ENCODE assay signal across 1 cellular context in the genomic region with DNA sequence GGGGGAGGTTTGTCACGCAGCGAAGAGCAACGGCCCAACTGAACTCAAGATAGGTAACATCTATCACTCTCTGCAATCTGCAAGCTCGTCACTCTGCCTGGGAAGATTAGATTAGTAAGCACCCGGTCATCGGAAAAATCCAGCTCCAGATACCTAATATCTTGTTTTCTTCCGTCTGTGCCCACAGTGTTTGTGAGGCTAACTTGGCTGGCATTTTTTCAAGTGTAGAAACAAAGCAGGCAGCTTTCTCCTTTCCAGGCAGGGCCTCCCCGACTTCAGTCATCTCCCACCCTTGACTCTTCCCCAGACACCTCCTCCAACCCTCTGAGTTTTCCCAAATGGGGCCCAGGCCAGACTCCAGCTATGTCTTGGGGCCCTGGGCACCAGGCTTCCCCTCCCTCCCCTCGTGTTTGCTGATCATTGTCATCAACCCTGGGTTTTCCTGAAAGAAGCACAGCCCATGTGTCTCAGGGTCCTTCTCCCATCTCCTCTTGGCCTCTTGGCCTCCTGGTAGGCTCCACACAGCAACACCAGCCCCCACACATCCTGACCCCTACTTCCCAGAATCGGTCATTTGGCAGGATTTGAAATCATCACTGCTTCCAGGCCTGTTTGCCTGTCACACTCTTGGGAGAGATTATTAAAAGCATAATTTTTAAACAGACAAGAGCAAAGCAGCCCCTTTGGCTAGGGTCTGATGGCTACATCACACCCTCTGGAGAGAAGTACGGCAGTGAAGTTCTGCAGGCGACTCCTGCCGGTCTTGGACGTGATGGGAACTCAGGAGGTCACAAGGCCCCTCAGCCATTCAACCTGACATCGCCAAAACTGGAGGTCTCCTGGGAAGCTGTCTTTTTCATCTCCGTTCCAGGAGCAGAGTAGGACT.
TF ChIP-seq lines count a peak whose summit lies in the region.

No MANE protein-coding gene starts in this region.

TF ChIP-seq in K562, 482 proteins besides CTCF, POLR2A, EP300 and RAD21 (continued from another document):
- TF ChIP-seq, protein P1, sequence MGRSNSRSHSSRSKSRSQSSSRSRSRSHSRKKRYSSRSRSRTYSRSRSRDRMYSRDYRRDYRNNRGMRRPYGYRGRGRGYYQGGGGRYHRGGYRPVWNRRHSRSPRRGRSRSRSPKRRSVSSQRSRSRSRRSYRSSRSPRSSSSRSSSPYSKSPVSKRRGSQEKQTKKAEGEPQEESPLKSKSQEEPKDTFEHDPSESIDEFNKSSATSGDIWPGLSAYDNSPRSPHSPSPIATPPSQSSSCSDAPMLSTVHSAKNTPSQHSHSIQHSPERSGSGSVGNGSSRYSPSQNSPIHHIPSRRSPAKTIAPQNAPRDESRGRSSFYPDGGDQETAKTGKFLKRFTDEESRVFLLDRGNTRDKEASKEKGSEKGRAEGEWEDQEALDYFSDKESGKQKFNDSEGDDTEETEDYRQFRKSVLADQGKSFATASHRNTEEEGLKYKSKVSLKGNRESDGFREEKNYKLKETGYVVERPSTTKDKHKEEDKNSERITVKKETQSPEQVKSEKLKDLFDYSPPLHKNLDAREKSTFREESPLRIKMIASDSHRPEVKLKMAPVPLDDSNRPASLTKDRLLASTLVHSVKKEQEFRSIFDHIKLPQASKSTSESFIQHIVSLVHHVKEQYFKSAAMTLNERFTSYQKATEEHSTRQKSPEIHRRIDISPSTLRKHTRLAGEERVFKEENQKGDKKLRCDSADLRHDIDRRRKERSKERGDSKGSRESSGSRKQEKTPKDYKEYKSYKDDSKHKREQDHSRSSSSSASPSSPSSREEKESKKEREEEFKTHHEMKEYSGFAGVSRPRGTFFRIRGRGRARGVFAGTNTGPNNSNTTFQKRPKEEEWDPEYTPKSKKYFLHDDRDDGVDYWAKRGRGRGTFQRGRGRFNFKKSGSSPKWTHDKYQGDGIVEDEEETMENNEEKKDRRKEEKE (IDR thresholded peaks at IDR 0.05; ENCODE audit: borderline replicate concordance in 1 of 2, control insufficient read depth in 1 of 2, low read depth in 2 of 2, low read length in 1 of 2) = no peak
- no peak for TF ChIP-seq TCF7L2 (IDR thresholded peaks at IDR 0.05; ENCODE audit: low read depth, low read length)
- TF ChIP-seq JUN (IDR thresholded peaks at IDR 0.05; ENCODE audit: borderline replicate concordance, low read depth, low read length) = 0 out of 2 replicates have a peak, but pooled peaks have one; percentile 6
- TF ChIP-seq JUN (CRISPR knock-in tag; IDR thresholded peaks at IDR 0.05; ENCODE audit: borderline replicate concordance) = no peak
- no peak for TF ChIP-seq BHLHE40 (IDR thresholded peaks at IDR 0.05; ENCODE audit: low read length)
- TF ChIP-seq CSDE1 (IDR thresholded peaks at IDR 0.05) = no peak
- TF ChIP-seq PTTG1 (tag; IDR thresholded peaks at IDR 0.05; ENCODE audit: low read depth) = no peak
- TF ChIP-seq, protein P2, sequence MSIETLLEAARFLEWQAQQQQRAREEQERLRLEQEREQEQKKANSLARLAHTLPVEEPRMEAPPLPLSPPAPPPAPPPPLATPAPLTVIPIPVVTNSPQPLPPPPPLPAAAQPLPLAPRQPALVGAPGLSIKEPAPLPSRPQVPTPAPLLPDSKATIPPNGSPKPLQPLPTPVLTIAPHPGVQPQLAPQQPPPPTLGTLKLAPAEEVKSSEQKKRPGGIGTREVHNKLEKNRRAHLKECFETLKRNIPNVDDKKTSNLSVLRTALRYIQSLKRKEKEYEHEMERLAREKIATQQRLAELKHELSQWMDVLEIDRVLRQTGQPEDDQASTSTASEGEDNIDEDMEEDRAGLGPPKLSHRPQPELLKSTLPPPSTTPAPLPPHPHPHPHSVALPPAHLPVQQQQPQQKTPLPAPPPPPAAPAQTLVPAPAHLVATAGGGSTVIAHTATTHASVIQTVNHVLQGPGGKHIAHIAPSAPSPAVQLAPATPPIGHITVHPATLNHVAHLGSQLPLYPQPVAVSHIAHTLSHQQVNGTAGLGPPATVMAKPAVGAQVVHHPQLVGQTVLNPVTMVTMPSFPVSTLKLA (conservative IDR thresholded peaks at IDR 0.05) = no peak
- no peak for TF ChIP-seq FOXP1 (CRISPR knock-in tag; IDR thresholded peaks at IDR 0.05)
- no peak for TF ChIP-seq MEIS2 (IDR thresholded peaks at IDR 0.05; ENCODE audit: partially characterized antibody)
- TF ChIP-seq NR1H2 (CRISPR knock-in tag; IDR thresholded peaks at IDR 0.05) = no peak
- TF ChIP-seq, protein P3, sequence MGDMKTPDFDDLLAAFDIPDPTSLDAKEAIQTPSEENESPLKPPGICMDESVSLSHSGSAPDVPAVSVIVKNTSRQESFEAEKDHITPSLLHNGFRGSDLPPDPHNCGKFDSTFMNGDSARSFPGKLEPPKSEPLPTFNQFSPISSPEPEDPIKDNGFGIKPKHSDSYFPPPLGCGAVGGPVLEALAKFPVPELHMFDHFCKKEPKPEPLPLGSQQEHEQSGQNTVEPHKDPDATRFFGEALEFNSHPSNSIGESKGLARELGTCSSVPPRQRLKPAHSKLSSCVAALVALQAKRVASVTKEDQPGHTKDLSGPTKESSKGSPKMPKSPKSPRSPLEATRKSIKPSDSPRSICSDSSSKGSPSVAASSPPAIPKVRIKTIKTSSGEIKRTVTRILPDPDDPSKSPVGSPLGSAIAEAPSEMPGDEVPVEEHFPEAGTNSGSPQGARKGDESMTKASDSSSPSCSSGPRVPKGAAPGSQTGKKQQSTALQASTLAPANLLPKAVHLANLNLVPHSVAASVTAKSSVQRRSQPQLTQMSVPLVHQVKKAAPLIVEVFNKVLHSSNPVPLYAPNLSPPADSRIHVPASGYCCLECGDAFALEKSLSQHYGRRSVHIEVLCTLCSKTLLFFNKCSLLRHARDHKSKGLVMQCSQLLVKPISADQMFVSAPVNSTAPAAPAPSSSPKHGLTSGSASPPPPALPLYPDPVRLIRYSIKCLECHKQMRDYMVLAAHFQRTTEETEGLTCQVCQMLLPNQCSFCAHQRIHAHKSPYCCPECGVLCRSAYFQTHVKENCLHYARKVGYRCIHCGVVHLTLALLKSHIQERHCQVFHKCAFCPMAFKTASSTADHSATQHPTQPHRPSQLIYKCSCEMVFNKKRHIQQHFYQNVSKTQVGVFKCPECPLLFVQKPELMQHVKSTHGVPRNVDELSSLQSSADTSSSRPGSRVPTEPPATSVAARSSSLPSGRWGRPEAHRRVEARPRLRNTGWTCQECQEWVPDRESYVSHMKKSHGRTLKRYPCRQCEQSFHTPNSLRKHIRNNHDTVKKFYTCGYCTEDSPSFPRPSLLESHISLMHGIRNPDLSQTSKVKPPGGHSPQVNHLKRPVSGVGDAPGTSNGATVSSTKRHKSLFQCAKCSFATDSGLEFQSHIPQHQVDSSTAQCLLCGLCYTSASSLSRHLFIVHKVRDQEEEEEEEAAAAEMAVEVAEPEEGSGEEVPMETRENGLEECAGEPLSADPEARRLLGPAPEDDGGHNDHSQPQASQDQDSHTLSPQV (IDR thresholded peaks at IDR 0.05) = peak; percentile 41
- TF ChIP-seq, protein P4, sequence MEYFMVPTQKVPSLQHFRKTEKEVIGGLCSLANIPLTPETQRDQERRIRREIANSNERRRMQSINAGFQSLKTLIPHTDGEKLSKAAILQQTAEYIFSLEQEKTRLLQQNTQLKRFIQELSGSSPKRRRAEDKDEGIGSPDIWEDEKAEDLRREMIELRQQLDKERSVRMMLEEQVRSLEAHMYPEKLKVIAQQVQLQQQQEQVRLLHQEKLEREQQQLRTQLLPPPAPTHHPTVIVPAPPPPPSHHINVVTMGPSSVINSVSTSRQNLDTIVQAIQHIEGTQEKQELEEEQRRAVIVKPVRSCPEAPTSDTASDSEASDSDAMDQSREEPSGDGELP (CRISPR knock-in tag; IDR thresholded peaks at IDR 0.05; ENCODE audit: borderline replicate concordance) = no peak
- TF ChIP-seq TCF7 (IDR thresholded peaks at IDR 0.05; ENCODE audit: borderline replicate concordance) = no peak
- no peak for TF ChIP-seq ZFX (CRISPR knock-in tag; IDR thresholded peaks at IDR 0.05)
- TF ChIP-seq ERF (CRISPR knock-in tag; IDR thresholded peaks at IDR 0.05) = no peak
- TF ChIP-seq RCOR1 (IDR thresholded peaks at IDR 0.05; ENCODE audit: borderline replicate concordance in 1 of 2, low read depth in 2 of 2, low read length in 2 of 2) = peak in 1 of 2 experiments; percentile 81; a peak in 1 of 4 replicates
- TF ChIP-seq, protein P5, sequence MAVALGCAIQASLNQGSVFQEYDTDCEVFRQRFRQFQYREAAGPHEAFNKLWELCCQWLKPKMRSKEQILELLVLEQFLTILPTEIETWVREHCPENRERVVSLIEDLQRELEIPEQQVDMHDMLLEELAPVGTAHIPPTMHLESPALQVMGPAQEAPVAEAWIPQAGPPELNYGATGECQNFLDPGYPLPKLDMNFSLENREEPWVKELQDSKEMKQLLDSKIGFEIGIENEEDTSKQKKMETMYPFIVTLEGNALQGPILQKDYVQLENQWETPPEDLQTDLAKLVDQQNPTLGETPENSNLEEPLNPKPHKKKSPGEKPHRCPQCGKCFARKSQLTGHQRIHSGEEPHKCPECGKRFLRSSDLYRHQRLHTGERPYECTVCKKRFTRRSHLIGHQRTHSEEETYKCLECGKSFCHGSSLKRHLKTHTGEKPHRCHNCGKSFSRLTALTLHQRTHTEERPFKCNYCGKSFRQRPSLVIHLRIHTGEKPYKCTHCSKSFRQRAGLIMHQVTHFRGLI (CRISPR knock-in tag; IDR thresholded peaks at IDR 0.05) = no peak; the same call in 1 of the 2 replicates
- TF ChIP-seq MAFK (IDR thresholded peaks at IDR 0.05; ENCODE audit: low read length) = no peak
- no peak for TF ChIP-seq ZBTB7A (IDR thresholded peaks at IDR 0.05; ENCODE audit: borderline replicate concordance, control insufficient read depth, low read depth, low read length)
- TF ChIP-seq HNRNPUL1 (IDR thresholded peaks at IDR 0.05; ENCODE audit: low read length) = no peak
- TF ChIP-seq RFX7 (CRISPR knock-in tag; IDR thresholded peaks at IDR 0.05) = no peak
- no peak for TF ChIP-seq PTRF (tag; IDR thresholded peaks at IDR 0.05)
- TF ChIP-seq HDAC8 (tag; IDR thresholded peaks at IDR 0.05) = no peak
- peak; percentile 61 for TF ChIP-seq CREM (IDR thresholded peaks at IDR 0.05; ENCODE audit: low read depth)
- TF ChIP-seq NBN (IDR thresholded peaks at IDR 0.05; ENCODE audit: low read depth) = no peak
- TF ChIP-seq TCF3 (CRISPR knock-in tag; IDR thresholded peaks at IDR 0.05) = peak; percentile 57
- TF ChIP-seq TBP (optimal IDR thresholded peaks at IDR 0.05; ENCODE audit: low read depth, low read length) = no peak
- no peak for TF ChIP-seq ZNF707 (CRISPR knock-in tag; conservative IDR thresholded peaks at IDR 0.05)
- TF ChIP-seq, protein P6, sequence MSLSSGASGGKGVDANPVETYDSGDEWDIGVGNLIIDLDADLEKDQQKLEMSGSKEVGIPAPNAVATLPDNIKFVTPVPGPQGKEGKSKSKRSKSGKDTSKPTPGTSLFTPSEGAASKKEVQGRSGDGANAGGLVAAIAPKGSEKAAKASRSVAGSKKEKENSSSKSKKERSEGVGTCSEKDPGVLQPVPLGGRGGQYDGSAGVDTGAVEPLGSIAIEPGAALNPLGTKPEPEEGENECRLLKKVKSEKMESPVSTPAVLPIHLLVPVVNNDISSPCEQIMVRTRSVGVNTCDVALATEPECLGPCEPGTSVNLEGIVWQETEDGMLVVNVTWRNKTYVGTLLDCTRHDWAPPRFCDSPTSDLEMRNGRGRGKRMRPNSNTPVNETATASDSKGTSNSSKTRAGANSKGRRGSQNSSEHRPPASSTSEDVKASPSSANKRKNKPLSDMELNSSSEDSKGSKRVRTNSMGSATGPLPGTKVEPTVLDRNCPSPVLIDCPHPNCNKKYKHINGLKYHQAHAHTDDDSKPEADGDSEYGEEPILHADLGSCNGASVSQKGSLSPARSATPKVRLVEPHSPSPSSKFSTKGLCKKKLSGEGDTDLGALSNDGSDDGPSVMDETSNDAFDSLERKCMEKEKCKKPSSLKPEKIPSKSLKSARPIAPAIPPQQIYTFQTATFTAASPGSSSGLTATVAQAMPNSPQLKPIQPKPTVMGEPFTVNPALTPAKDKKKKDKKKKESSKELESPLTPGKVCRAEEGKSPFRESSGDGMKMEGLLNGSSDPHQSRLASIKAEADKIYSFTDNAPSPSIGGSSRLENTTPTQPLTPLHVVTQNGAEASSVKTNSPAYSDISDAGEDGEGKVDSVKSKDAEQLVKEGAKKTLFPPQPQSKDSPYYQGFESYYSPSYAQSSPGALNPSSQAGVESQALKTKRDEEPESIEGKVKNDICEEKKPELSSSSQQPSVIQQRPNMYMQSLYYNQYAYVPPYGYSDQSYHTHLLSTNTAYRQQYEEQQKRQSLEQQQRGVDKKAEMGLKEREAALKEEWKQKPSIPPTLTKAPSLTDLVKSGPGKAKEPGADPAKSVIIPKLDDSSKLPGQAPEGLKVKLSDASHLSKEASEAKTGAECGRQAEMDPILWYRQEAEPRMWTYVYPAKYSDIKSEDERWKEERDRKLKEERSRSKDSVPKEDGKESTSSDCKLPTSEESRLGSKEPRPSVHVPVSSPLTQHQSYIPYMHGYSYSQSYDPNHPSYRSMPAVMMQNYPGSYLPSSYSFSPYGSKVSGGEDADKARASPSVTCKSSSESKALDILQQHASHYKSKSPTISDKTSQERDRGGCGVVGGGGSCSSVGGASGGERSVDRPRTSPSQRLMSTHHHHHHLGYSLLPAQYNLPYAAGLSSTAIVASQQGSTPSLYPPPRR (CRISPR knock-in tag; IDR thresholded peaks at IDR 0.05; ENCODE audit: borderline replicate concordance) = no peak
- TF ChIP-seq, protein P7, sequence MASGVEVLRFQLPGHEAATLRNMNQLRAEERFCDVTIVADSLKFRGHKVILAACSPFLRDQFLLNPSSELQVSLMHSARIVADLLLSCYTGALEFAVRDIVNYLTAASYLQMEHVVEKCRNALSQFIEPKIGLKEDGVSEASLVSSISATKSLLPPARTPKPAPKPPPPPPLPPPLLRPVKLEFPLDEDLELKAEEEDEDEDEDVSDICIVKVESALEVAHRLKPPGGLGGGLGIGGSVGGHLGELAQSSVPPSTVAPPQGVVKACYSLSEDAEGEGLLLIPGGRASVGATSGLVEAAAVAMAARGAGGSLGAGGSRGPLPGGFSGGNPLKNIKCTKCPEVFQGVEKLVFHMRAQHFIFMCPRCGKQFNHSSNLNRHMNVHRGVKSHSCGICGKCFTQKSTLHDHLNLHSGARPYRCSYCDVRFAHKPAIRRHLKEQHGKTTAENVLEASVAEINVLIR (CRISPR knock-in tag; IDR thresholded peaks at IDR 0.05) = no peak; the same call in 1 of the 2 replicates
- TF ChIP-seq SRSF7 (optimal IDR thresholded peaks at IDR 0.05; ENCODE audit: low read depth, low read length) = no peak
- TF ChIP-seq SLC30A9 (CRISPR knock-in tag; IDR thresholded peaks at IDR 0.05) = no peak
- no peak for TF ChIP-seq RUNX1 (IDR thresholded peaks at IDR 0.05; ENCODE audit: low read depth)
- TF ChIP-seq ILF3 (IDR thresholded peaks at IDR 0.05; ENCODE audit: borderline replicate concordance) = no peak
